24 cellular contexts compared by ENCODE assay signal in the genomic region with DNA sequence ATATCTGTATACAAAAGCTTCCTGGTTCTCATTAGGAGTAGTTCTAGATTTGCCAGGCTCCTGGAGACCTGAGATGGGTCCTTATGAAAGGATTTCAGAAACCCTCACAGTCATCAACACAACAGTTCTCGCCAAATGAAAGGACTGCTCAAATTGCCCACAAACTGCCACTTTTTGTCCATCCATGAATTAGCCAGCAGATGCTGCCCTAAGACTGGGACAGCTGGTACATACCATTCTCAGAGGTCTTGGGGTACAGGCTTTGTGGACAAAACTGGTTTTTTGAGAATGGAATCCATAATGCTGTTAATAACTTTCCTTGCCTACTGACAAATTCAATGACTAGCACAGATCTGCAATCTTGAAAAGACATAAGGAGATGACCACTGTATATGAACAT. TPM values are rescaled to one million over a fixed set of nuclear protein-coding genes. Genes with fewer than 3 reads are reported as not detected.
DNase-seq lines count a peak whose midpoint lies in the region; FAIRE-seq and TF ChIP-seq lines count a peak whose summit lies in the region.
"Had no signal": no experiment of that assay in that cellular context is flagged by ENCODE, and none has a peak within 500 bp of the region (broad histone marks: within the 10 kb centered on the region; RNA-seq: fewer than 3 reads in every experiment).

No MANE protein-coding gene starts in this region.

- in situ Hi-C loops in GM23248 (cut with MboI), result loop anchor here (25.0 kb wide), 2 partner anchors 389 to 1439 kb away; a partner anchor contains a TSS

- H4K20me1 ChIP-seq in astrocyte (ENCODE audit: insufficient read depth, low read length) (no peaks in the 10 kb centered on the region), GM23248 (ENCODE audit: insufficient read depth) (no peaks in the 10 kb centered on the region)

- 47 to 50% methylated on average over 1 of the region's 1 CpG for WGBS in GM23248 (ENCODE audit: low coverage in 1 of 2, low lambda C conversion rate in 2 of 2, missing lambda C conversion rate in 2 of 2), 2 experiments

- no peak overlapping the region for H3K4me2 ChIP-seq in astrocyte (ENCODE audit: low read length)
- no peak overlapping the region for H3K4me2 ChIP-seq in GM23248 (ENCODE audit: unreplicated experiment)

- H3K9me3 Mint-ChIP-seq in astrocyte (ENCODE audit: unreplicated experiment), result no peaks in the 10 kb centered on the region

- no peaks in the 10 kb centered on the region for H3K9me3 ChIP-seq in astrocyte (ENCODE audit: insufficient read depth, low read depth, low read length)
- H3K9me3 ChIP-seq in GM23248 (ENCODE audit: low read depth), result no peaks in the 10 kb centered on the region
- H3K9me3 ChIP-seq: body of pancreas, MG63, prostate gland, SJCRH30, uterus had no signal

- no peaks in the 10 kb centered on the region for H3K36me3 Mint-ChIP-seq in astrocyte (ENCODE audit: low read depth, unreplicated experiment)

- H2AFZ ChIP-seq in astrocyte (ENCODE audit: low read depth, low read length), result no peak overlapping the region
- H2AFZ ChIP-seq in GM23248, result no peak overlapping the region

- DNase-seq in AG04449 (ENCODE audit: low read depth, low spot score) (no peak), astrocyte (ENCODE audit: low read depth) (no peak), fibroblast of villous mesenchyme (ENCODE audit: low read depth) (no peak), NCI-H526 (lab: John Stamatoyannopoulos, UW) (no peak), NCI-H526 treated with DMSO at 0.1 percent for 48 hours (lab: John Stamatoyannopoulos, UW) (no peak), medulla oblongata (ENCODE audit: extremely low spot score) (no peak), GM23248 (no peak)
- DNase-seq: activated CD4-positive, CD25-positive, alpha-beta regulatory T cell treated with anti-CD3 and anti-CD28 coated beads, Interleukin-2, amount 50 U/mL, for 72 hours; activated T-cell treated with anti-CD3 and anti-CD28 coated beads, Interleukin-2, amount 50 U/mL, for 72 hours; body of pancreas; DMS79 treated with DMSO at 0.1 percent for 48 hours; kidney glomerular epithelial cell; MG63; natural killer cell; PC-3; SJCRH30; uterus had no signal

- peaks cover 23% of the 10 kb centered on the region for H3K27me3 ChIP-seq in astrocyte (ENCODE audit: insufficient read depth, low read length)
- peaks cover 18% of the 10 kb centered on the region for H3K27me3 ChIP-seq in GM23248 (replicated peaks; ENCODE audit: insufficient read depth)
- H3K27me3 ChIP-seq: SJCRH30 had no signal

- H3K4me1 ChIP-seq in astrocyte (ENCODE audit: insufficient read depth, low read length) (peaks cover 18% of the 10 kb centered on the region), GM23248 (ENCODE audit: insufficient read depth) (peaks cover 8% of the 10 kb centered on the region)
- H3K4me1 ChIP-seq: prostate gland, SJCRH30 had no signal

- H3K27me3 Mint-ChIP-seq in astrocyte (ENCODE audit: low read depth, unreplicated experiment), result peaks cover 52% of the 10 kb centered on the region

- no peak overlapping the region for H3K9ac ChIP-seq in astrocyte (ENCODE audit: low read length)
- no peak overlapping the region for H3K9ac ChIP-seq in GM23248

- POLR2A ChIA-PET in AG04449 (lab: Yijun Ruan, JAX), result no interaction called here

- no peak for FAIRE-seq in astrocyte (lab: Jason Lieb, UNC)
- FAIRE-seq: frontal cortex had no signal

- TF ChIP-seq CTCF in AG04449 (IDR thresholded peaks at IDR 0.05; ENCODE audit: insufficient read depth, low read length, missing control alignments) (peak; percentile 26), GM12873 (IDR thresholded peaks at IDR 0.05; ENCODE audit: insufficient read depth, low read depth, low read length, missing control alignments) (peak; percentile 8), astrocyte (IDR thresholded peaks at IDR 0.05; ENCODE audit: insufficient read depth, low read depth, low read length) (peak; percentile 7), fibroblast of villous mesenchyme (IDR thresholded peaks at IDR 0.05; ENCODE audit: insufficient read depth, low read depth, low read length) (peak; percentile 11)

- no peak overlapping the region for H3K4me3 Mint-ChIP-seq in astrocyte (ENCODE audit: unreplicated experiment)
- H3K4me3 Mint-ChIP-seq: activated naive CD4-positive, alpha-beta T cell treated with anti-CD3 and anti-CD28 coated beads, Interleukin-2, amount 50 U/mL, for 24 hours; activated T-cell treated with anti-CD3 and anti-CD28 coated beads, Interleukin-2, amount 50 U/mL, for 72 hours; dendritic cell treated with granulocyte-macrophage colony-stimulating factor and Interleukin-4, amounts not matched to agents 40 ng/mL and 50 ng/mL, for 4 days; natural killer cell; T-helper 2 cell treated with Interferon-gamma antibody and Interleukin-4, amounts not matched to agents 5 μg/mL and 100 μg/mL, for 36 hours had no signal

- H3K79me2 ChIP-seq in astrocyte (ENCODE audit: insufficient read depth, low read length) (no peaks in the 10 kb centered on the region), GM23248 (ENCODE audit: insufficient read depth) (no peaks in the 10 kb centered on the region)

- H3K27ac ChIP-seq in astrocyte (ENCODE audit: low read depth, low read length) (no peak overlapping the region), GM23248 (no peak overlapping the region)
- H3K27ac ChIP-seq: body of pancreas, prostate gland, SJCRH30, uterus had no signal

- H3F3A ChIP-seq in GM23248 (ENCODE audit: insufficient read depth), result no peaks in the 10 kb centered on the region

- no peaks in the 10 kb centered on the region for H3K9me2 ChIP-seq in GM23248 (ENCODE audit: insufficient read depth)

- peaks cover 11% of the 10 kb centered on the region for H3K4me1 Mint-ChIP-seq in astrocyte (ENCODE audit: low read depth, unreplicated experiment)
- H3K4me1 Mint-ChIP-seq: natural killer cell had no signal

- no peak overlapping the region for H3K27ac Mint-ChIP-seq in astrocyte (ENCODE audit: unreplicated experiment)
- H3K27ac Mint-ChIP-seq: activated naive CD4-positive, alpha-beta T cell treated with anti-CD3 and anti-CD28 coated beads, Interleukin-2, amount 50 U/mL, for 24 hours; activated T-cell treated with anti-CD3 and anti-CD28 coated beads, Interleukin-2, amount 50 U/mL, for 72 hours; dendritic cell treated with granulocyte-macrophage colony-stimulating factor and Interleukin-4, amounts not matched to agents 40 ng/mL and 50 ng/mL, for 4 days; natural killer cell; T-helper 2 cell treated with Interferon-gamma antibody and Interleukin-4, amounts not matched to agents 5 μg/mL and 100 μg/mL, for 36 hours had no signal

- H3K4me3 ChIP-seq in AG04449 (ENCODE audit: low read depth, low read length) (no peak overlapping the region), astrocyte (ENCODE audit: insufficient read depth, low read depth, low read length) (no peak overlapping the region), fibroblast of villous mesenchyme (ENCODE audit: low read depth, low read length) (no peak overlapping the region), GM23248 (no peak overlapping the region)
- H3K4me3 ChIP-seq: body of pancreas, MG63, prostate gland, SJCRH30, uterus had no signal

- CTCF ChIA-PET in AG04449 (lab: Yijun Ruan, JAX), result interaction anchor here (0.7 to 1.0 kb wide), 3 partner anchors 21 to 211 kb away, joined by 3 read pairs; no protein-coding TSS in a partner anchor

- no peaks in the 10 kb centered on the region for H3K36me3 ChIP-seq in astrocyte (ENCODE audit: insufficient read depth, low read length)
- no peaks in the 10 kb centered on the region for H3K36me3 ChIP-seq in GM23248 (ENCODE audit: low read depth)
- H3K36me3 ChIP-seq: MG63, prostate gland, SJCRH30, uterus had no signal

RNA-seq across cellular contexts. Expression of a gene that starts 23.4 kb away (rescaled TPM):
- 24.4 and 27.2 TPM in 2 replicates for total RNA-seq in astrocyte
- total RNA-seq in fibroblast of villous mesenchyme, result 20.6 and 25.5 TPM in 2 replicates
- 63.6 and 64.1 TPM in 2 replicates for total RNA-seq in GM23248 (2014; rRNA removed; shearing (Covaris generic))
- 58.1 and 59.7 TPM in 2 replicates for polyA plus RNA-seq in GM23248 (2016; fragmentation: Nextera tagmentation; extraction: Ambion mirVana)
- total RNA-seq: activated CD8-positive, alpha-beta memory T cell treated with anti-CD3 and anti-CD28 coated beads for 36 hours; activated T-cell treated with anti-CD3 and anti-CD28 coated beads, Interleukin-2, amount 50 U/mL, for 72 hours; body of pancreas; natural killer cell had no signal
